Comparison of ENCODE assay signal across 1 cellular context in the genomic region with DNA sequence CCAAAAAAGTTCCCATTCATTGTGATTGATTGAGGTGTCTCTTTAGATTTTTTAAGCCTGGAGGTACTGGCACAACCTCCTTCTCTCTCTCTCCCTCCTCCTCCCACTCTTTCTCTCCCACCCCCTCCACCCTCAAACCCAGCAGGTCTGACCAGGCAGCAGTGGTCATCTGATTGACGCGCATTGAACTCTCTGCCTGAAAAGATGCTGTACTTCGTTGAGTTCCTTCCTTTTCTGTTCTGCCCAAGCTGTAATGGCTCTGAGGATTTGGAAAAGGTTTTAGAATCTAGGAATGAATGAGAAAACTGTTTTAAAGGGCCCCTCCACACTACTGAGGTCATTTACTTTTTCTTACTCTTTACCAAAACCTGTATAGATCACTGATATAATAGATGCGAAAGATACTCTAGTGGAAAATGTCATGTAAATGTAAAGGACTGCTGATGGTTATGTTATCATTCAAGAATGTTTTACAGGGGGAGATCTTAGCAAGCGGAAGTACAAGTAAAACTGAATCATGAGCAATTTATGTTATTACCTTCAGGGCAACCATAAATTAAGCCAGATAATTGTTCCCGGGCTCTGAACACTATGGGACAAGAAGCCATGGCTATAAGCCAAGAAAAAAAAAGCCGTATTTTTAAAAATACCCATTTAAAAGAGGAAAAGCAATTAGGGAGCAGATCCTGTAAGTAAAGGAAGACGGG.
TF ChIP-seq lines count a peak whose summit lies in the region.

No MANE protein-coding gene starts in this region.

TF ChIP-seq in H1, 55 proteins besides CTCF, POLR2A, EP300 and RAD21:
- TF ChIP-seq MAFK (IDR thresholded peaks at IDR 0.05; ENCODE audit: low read depth, low read length) (no peak), EZH2 (IDR thresholded peaks at IDR 0.05; ENCODE audit: low read depth, low read length, severe bottlenecking) (no peak), KDM5A (IDR thresholded peaks at IDR 0.05; ENCODE audit: low read length) (no peak), CBX5 (IDR thresholded peaks at IDR 0.05; ENCODE audit: low read depth, low read length) (no peak), SP1 (IDR thresholded peaks at IDR 0.05; ENCODE audit: low read depth, low read length) (no peak), FOSL1 (IDR thresholded peaks at IDR 0.05; ENCODE audit: insufficient read depth, low read depth, low read length) (no peak), SIRT6 (IDR thresholded peaks at IDR 0.05; ENCODE audit: low read length) (no peak), TBP (IDR thresholded peaks at IDR 0.05; ENCODE audit: low read depth, low read length) (no peak), HDAC2 (IDR thresholded peaks at IDR 0.05; ENCODE audit: borderline replicate concordance in 1 of 2, low read depth in 2 of 2, low read length in 2 of 2) (no peak), JUN (IDR thresholded peaks at IDR 0.05; ENCODE audit: low read depth, low read length) (no peak), CHD1 (IDR thresholded peaks at IDR 0.05; ENCODE audit: low read depth, low read length) (no peak)
- TF ChIP-seq, protein P1, sequence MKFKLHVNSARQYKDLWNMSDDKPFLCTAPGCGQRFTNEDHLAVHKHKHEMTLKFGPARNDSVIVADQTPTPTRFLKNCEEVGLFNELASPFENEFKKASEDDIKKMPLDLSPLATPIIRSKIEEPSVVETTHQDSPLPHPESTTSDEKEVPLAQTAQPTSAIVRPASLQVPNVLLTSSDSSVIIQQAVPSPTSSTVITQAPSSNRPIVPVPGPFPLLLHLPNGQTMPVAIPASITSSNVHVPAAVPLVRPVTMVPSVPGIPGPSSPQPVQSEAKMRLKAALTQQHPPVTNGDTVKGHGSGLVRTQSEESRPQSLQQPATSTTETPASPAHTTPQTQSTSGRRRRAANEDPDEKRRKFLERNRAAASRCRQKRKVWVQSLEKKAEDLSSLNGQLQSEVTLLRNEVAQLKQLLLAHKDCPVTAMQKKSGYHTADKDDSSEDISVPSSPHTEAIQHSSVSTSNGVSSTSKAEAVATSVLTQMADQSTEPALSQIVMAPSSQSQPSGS (IDR thresholded peaks at IDR 0.05; ENCODE audit: low read length), result no peak
TF ChIP-seq in H1: peak in this region for 0.
